ENCODE assay signal across 36 cellular contexts in the genomic region with DNA sequence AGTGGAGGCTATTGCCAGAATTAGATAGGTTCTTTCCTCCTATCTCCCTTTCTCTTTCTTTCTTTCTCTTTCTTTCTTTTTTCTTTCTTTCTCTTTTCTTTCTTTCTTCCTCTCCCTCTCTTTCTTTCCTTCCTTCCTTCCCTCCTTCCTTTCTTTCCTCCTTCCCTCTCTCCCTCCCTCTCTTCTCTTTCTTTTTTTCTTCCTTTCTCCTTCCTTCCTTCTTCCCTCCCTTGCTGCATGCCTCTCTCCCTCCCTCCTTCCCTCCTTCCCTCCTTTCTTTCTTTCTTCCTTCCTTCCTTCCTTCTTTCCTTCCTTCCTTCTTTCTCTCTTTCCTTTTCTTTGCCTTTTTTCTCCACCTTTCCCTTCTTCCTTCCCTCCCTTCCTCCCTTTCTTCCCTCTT. TPM values are rescaled to one million over a fixed set of nuclear protein-coding genes. Genes with fewer than 3 reads are reported as not detected.
"Had no signal": no experiment of that assay in that cellular context is flagged by ENCODE, and none has a peak within 500 bp of the region (broad histone marks: within the 10 kb centered on the region; RNA-seq: fewer than 3 reads in every experiment).

No MANE protein-coding gene starts in this region.

- H3K36me3 ChIP-seq: adrenal gland, cardiac muscle cell had no signal

- H3K9me3 Mint-ChIP-seq: activated CD4-positive, alpha-beta T cell treated with anti-CD3 and anti-CD28 coated beads, Interleukin-2, amount 10 ng/mL, durations not matched to agents 7 days and 5 days; activated naive CD4-positive, alpha-beta T cell treated with anti-CD3 and anti-CD28 coated beads, Interleukin-2, amount 10 ng/mL, durations not matched to agents 7 days and 5 days had no signal

- H3K36me3 Mint-ChIP-seq: activated CD8-positive, alpha-beta memory T cell treated with anti-CD3 and anti-CD28 coated beads, Interleukin-2, amount 10 ng/mL, durations not matched to agents 7 days and 5 days; activated naive CD4-positive, alpha-beta T cell treated with anti-CD3 and anti-CD28 coated beads, Interleukin-2, amount 10 ng/mL, durations not matched to agents 7 days and 5 days; activated naive CD8-positive, alpha-beta T cell treated with anti-CD3 and anti-CD28 coated beads for 36 hours; brain; T-cell had no signal

- DNase-seq: activated CD4-positive, alpha-beta memory T cell treated with anti-CD3 and anti-CD28 coated beads, Interleukin-2, amount 10 ng/mL, durations not matched to agents 7 days and 5 days; activated CD4-positive, alpha-beta T cell treated with anti-CD3 and anti-CD28 coated beads for 1 hour; activated CD4-positive, alpha-beta T cell treated with anti-CD3 and anti-CD28 coated beads for 36 hours; activated CD4-positive, alpha-beta T cell treated with anti-CD3 and anti-CD28 coated beads for 48 hours; activated CD4-positive, alpha-beta T cell treated with anti-CD3 and anti-CD28 coated beads, Interleukin-2, amount 10 ng/mL, durations not matched to agents 7 days and 5 days; activated CD4-positive, alpha-beta T cell treated with anti-CD3 and anti-CD28 coated beads, Interleukin-2, amount 50 U/mL, for 48 hours; activated CD4-positive, CD25-positive, alpha-beta regulatory T cell; activated CD8-positive, alpha-beta memory T cell treated with anti-CD3 and anti-CD28 coated beads for 24 hours; activated CD8-positive, alpha-beta memory T cell treated with anti-CD3 and anti-CD28 coated beads, Interleukin-2, amount 10 ng/mL, durations not matched to agents 7 days and 5 days; activated CD8-positive, alpha-beta memory T cell treated with anti-CD3 and anti-CD28 coated beads, Interleukin-2, amount 50 U/mL, for 48 hours; activated CD8-positive, alpha-beta T cell treated with anti-CD3 and anti-CD28 coated beads, Interleukin-2, amount 10 ng/mL, durations not matched to agents 7 days and 5 days; activated effector memory CD4-positive, alpha-beta T cell treated with Interleukin-2 at 50 U/mL for 16 hours; activated gamma-delta T cell; activated naive CD4-positive, alpha-beta T cell treated with anti-CD3 and anti-CD28 coated beads, Interleukin-2, amount 10 ng/mL, durations not matched to agents 7 days and 5 days; activated naive CD4-positive, alpha-beta T cell treated with Interleukin-2 at 50 U/mL for 16 hours; activated naive CD8-positive, alpha-beta T cell treated with anti-CD3 and anti-CD28 coated beads for 36 hours; activated T-cell treated with anti-CD3 and anti-CD28 coated beads, Interleukin-2, amount 50 U/mL, for 24 hours; activated T-cell treated with anti-CD3 and anti-CD28 coated beads, Interleukin-2, amount 50 U/mL, for 48 hours; adrenal gland; amniotic stem cell; aorta; caudate nucleus; cerebellar nuclear complex; T-cell; T-helper 17 cell; T-helper 9 cell had no signal

- H3K27ac Mint-ChIP-seq: activated CD4-positive, alpha-beta memory T cell treated with anti-CD3 and anti-CD28 coated beads, Interleukin-2, amount 10 ng/mL, durations not matched to agents 7 days and 5 days; activated CD4-positive, alpha-beta T cell treated with anti-CD3 and anti-CD28 coated beads for 36 hours; activated CD4-positive, alpha-beta T cell treated with anti-CD3 and anti-CD28 coated beads, Interleukin-2, amount 10 ng/mL, durations not matched to agents 7 days and 5 days; activated CD8-positive, alpha-beta memory T cell treated with anti-CD3 and anti-CD28 coated beads, Interleukin-2, amount 10 ng/mL, durations not matched to agents 7 days and 5 days; activated CD8-positive, alpha-beta T cell treated with anti-CD3 and anti-CD28 coated beads, Interleukin-2, amount 10 ng/mL, durations not matched to agents 7 days and 5 days; activated naive CD4-positive, alpha-beta T cell treated with anti-CD3 and anti-CD28 coated beads, Interleukin-2, amount 10 ng/mL, durations not matched to agents 7 days and 5 days; activated naive CD4-positive, alpha-beta T cell treated with anti-CD3 and anti-CD28 coated beads, Interleukin-2, amount 50 U/mL, for 72 hours; activated naive CD8-positive, alpha-beta T cell treated with anti-CD3 and anti-CD28 coated beads for 36 hours; activated T-cell treated with anti-CD3 and anti-CD28 coated beads, Interleukin-2, amount 50 U/mL, for 24 hours; activated T-helper 2 cell treated with anti-CD3 and anti-CD28 coated beads, Interferon-gamma antibody, Interleukin-2, Interleukin-4, amounts not matched to agents 10 μg/mL and 5 μg/mL and 100 μg/mL, durations not matched to agents 14 hours and 24 hours and 36 hours; brain; T-cell; T-helper 17 cell; T-helper 2 cell treated with Interferon-gamma antibody and Interleukin-4, amounts not matched to agents 5 μg/mL and 100 μg/mL, for 36 hours had no signal

- H3K4me3 ChIP-seq: adrenal gland, cardiac muscle cell had no signal

- H3K27ac ChIP-seq: adrenal gland, cardiac muscle cell, VCaP had no signal

- H3K27me3 ChIP-seq: adrenal gland, cardiac muscle cell had no signal

- H3K4me3 Mint-ChIP-seq: activated CD4-positive, alpha-beta memory T cell treated with anti-CD3 and anti-CD28 coated beads, Interleukin-2, amount 10 ng/mL, durations not matched to agents 7 days and 5 days; activated CD4-positive, alpha-beta T cell treated with anti-CD3 and anti-CD28 coated beads for 36 hours; activated CD4-positive, alpha-beta T cell treated with anti-CD3 and anti-CD28 coated beads, Interleukin-2, amount 10 ng/mL, durations not matched to agents 7 days and 5 days; activated CD8-positive, alpha-beta memory T cell treated with anti-CD3 and anti-CD28 coated beads, Interleukin-2, amount 10 ng/mL, durations not matched to agents 7 days and 5 days; activated CD8-positive, alpha-beta T cell treated with anti-CD3 and anti-CD28 coated beads, Interleukin-2, amount 10 ng/mL, durations not matched to agents 7 days and 5 days; activated naive CD4-positive, alpha-beta T cell treated with anti-CD3 and anti-CD28 coated beads, Interleukin-2, amount 10 ng/mL, durations not matched to agents 7 days and 5 days; activated naive CD8-positive, alpha-beta T cell treated with anti-CD3 and anti-CD28 coated beads for 36 hours; activated T-cell treated with anti-CD3 and anti-CD28 coated beads, Interleukin-2, amount 50 U/mL, for 24 hours; brain; central memory CD8-positive, alpha-beta T cell; T-cell; T-helper 17 cell; T-helper 2 cell treated with Interferon-gamma antibody and Interleukin-4, amounts not matched to agents 5 μg/mL and 100 μg/mL, for 36 hours had no signal

- ATAC-seq: activated CD4-positive, alpha-beta T cell treated with anti-CD3 and anti-CD28 coated beads for 36 hours; activated CD4-positive, CD25-positive, alpha-beta regulatory T cell treated with anti-CD3 and anti-CD28 coated beads, Interleukin-2, amount 50 U/mL, for 24 hours; activated CD8-positive, alpha-beta memory T cell treated with anti-CD3 and anti-CD28 coated beads, Interleukin-2, amount 10 ng/mL, durations not matched to agents 7 days and 5 days; activated CD8-positive, alpha-beta T cell treated with anti-CD3 and anti-CD28 coated beads, Interleukin-2, amount 10 ng/mL, durations not matched to agents 7 days and 5 days; activated naive CD4-positive, alpha-beta T cell treated with anti-CD3 and anti-CD28 coated beads, Interleukin-2, amount 50 U/mL, for 72 hours; T-cell; T-helper 17 cell had no signal

- H3K4me1 ChIP-seq: adrenal gland had no signal

- H3K4me1 Mint-ChIP-seq: activated CD4-positive, alpha-beta memory T cell treated with anti-CD3 and anti-CD28 coated beads, Interleukin-2, amount 10 ng/mL, durations not matched to agents 7 days and 5 days; activated CD4-positive, alpha-beta T cell treated with anti-CD3 and anti-CD28 coated beads for 36 hours; activated CD4-positive, alpha-beta T cell treated with anti-CD3 and anti-CD28 coated beads, Interleukin-2, amount 10 ng/mL, durations not matched to agents 7 days and 5 days; activated CD8-positive, alpha-beta memory T cell treated with anti-CD3 and anti-CD28 coated beads, Interleukin-2, amount 10 ng/mL, durations not matched to agents 7 days and 5 days; activated naive CD4-positive, alpha-beta T cell treated with anti-CD3 and anti-CD28 coated beads, Interleukin-2, amount 10 ng/mL, durations not matched to agents 7 days and 5 days; activated naive CD8-positive, alpha-beta T cell treated with anti-CD3 and anti-CD28 coated beads for 36 hours; brain; central memory CD8-positive, alpha-beta T cell; T-cell; T-helper 17 cell had no signal

- H3K27me3 Mint-ChIP-seq: activated CD4-positive, alpha-beta memory T cell treated with anti-CD3 and anti-CD28 coated beads, Interleukin-2, amount 10 ng/mL, durations not matched to agents 7 days and 5 days; activated CD4-positive, alpha-beta T cell treated with anti-CD3 and anti-CD28 coated beads for 36 hours; activated CD4-positive, alpha-beta T cell treated with anti-CD3 and anti-CD28 coated beads, Interleukin-2, amount 10 ng/mL, durations not matched to agents 7 days and 5 days; activated CD8-positive, alpha-beta memory T cell treated with anti-CD3 and anti-CD28 coated beads, Interleukin-2, amount 10 ng/mL, durations not matched to agents 7 days and 5 days; activated naive CD4-positive, alpha-beta T cell treated with anti-CD3 and anti-CD28 coated beads, Interleukin-2, amount 10 ng/mL, durations not matched to agents 7 days and 5 days; activated naive CD8-positive, alpha-beta T cell treated with anti-CD3 and anti-CD28 coated beads for 36 hours; activated T-cell treated with anti-CD3 and anti-CD28 coated beads, Interleukin-2, amount 50 U/mL, for 24 hours; central memory CD8-positive, alpha-beta T cell; T-cell; T-helper 17 cell had no signal

RNA-seq across cellular contexts. Expression of gene MDGA2, which starts 16.4 kb away (rescaled TPM):
- total RNA-seq: activated CD4-positive, alpha-beta memory T cell treated with anti-CD3 and anti-CD28 coated beads, Interleukin-2, amount 10 ng/mL, durations not matched to agents 7 days and 5 days; activated CD4-positive, alpha-beta T cell treated with anti-CD3 and anti-CD28 coated beads for 36 hours; activated CD4-positive, alpha-beta T cell treated with anti-CD3 and anti-CD28 coated beads, Interleukin-2, amount 10 ng/mL, durations not matched to agents 7 days and 5 days; activated CD8-positive, alpha-beta memory T cell treated with anti-CD3 and anti-CD28 coated beads, Interleukin-2, amount 10 ng/mL, durations not matched to agents 7 days and 5 days; activated CD8-positive, alpha-beta T cell treated with anti-CD3 and anti-CD28 coated beads, Interleukin-2, amount 10 ng/mL, durations not matched to agents 7 days and 5 days; activated naive CD4-positive, alpha-beta T cell treated with anti-CD3 and anti-CD28 coated beads, Interleukin-2, amount 50 U/mL, for 72 hours; activated naive CD8-positive, alpha-beta T cell treated with anti-CD3 and anti-CD28 coated beads for 36 hours; activated T-helper 2 cell treated with anti-CD3 and anti-CD28 coated beads, Interferon-gamma antibody, Interleukin-2, Interleukin-4, amounts not matched to agents 10 μg/mL and 5 μg/mL and 100 μg/mL, durations not matched to agents 14 hours and 24 hours and 36 hours; bronchial epithelial cell; T-cell; T-helper 1 cell treated with Interleukin-12 subunit alpha and Interleukin-12 subunit beta and Interleukin-4 antibody, amounts not matched to agents 30 ng/mL and 1 ng/mL, for 36 hours; T-helper 17 cell had no signal
- polyA plus RNA-seq: aorta had no signal
